ENCODE assay signal across 8 cellular contexts in the genomic region with DNA sequence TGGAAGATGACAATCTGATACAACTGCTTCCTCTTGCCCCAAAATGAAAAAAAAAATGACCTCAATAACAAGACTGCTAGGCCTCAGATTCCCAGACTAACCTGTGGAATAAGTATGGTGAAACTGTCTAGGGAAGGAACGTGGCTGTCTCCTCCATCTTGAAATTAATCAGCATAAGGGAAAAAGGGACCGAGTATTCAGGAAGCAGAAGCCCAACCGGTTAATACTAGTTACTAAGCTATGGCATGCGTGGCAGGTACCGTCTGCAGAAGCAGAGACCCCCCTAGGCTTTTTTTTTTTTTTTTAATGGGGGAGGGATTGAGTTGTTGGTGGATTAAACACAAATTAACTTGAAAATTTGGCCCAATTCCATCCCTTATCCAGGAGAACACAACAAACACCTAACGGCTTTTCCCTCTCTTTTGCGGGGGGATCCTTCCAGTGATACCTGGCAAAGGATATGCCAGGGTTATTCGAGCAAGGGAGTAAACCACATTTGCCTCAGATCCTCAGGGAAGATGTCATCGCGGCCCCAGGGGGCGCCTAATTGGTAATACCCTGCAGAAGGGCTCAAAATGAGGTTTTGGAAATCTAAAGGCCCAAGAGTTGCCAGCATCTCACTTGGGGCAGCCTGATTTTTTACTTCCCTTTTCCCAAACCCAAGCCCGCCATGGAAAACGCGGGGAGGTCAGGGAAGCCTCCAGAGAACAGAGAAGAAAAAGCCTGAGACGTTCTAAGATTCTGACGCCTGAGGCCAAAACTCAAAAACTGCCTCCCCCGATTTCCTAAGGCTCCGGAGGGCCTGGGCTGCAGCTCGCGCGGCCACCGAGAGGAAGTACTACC. TPM values are rescaled to one million over a fixed set of nuclear protein-coding genes. Genes with fewer than 3 reads are reported as not detected.
DNase-seq lines count a peak whose midpoint lies in the region; ATAC-seq and TF ChIP-seq lines count a peak whose summit lies in the region.

No MANE protein-coding gene starts in this region.

- H3K9ac ChIP-seq in fibroblast of lung (ENCODE audit: insufficient read depth, low read length), result peak overlapping the region; percentile 100
- H3K9ac ChIP-seq in neural cell (ENCODE audit: low read length), result peak overlapping the region; percentile 97

- H3K4me2 ChIP-seq in fibroblast of lung (ENCODE audit: extremely low read depth, insufficient read depth, low read length) (no peak overlapping the region), neural cell (ENCODE audit: low read length) (peak overlapping the region; percentile 82)

- TF ChIP-seq CTCF in VCaP (conservative IDR thresholded peaks at IDR 0.05), result no peak
- TF ChIP-seq CTCF in fibroblast of lung (conservative IDR thresholded peaks at IDR 0.05 in 1 of 2, IDR thresholded peaks at IDR 0.05 in 1 of 2; ENCODE audit: low read depth in 1 of 2, low read length in 2 of 2), result peak in 1 of 2 donors; percentile 9
- no peak for TF ChIP-seq CTCF in neural cell (IDR thresholded peaks at IDR 0.05; ENCODE audit: poor library complexity, severe bottlenecking)

- TF ChIP-seq EP300 in neural cell (conservative IDR thresholded peaks at IDR 0.05; ENCODE audit: poor library complexity, severe bottlenecking), result no peak

- no peaks in the 10 kb centered on the region for H3K4me1 ChIP-seq in fibroblast of lung (ENCODE audit: control insufficient read depth, extremely low read depth, insufficient read depth, low read length)

- TF ChIP-seq RAD21 in neural cell (conservative IDR thresholded peaks at IDR 0.05), result no peak

- H3K27me3 ChIP-seq in fibroblast of lung (ENCODE audit: control insufficient read depth, insufficient read depth, low read length) (no peaks in the 10 kb centered on the region), neural cell (ENCODE audit: insufficient read depth, low read depth, low read length) (no peaks in the 10 kb centered on the region)

- peak overlapping the region; percentile 74 to 95 (median 76) for H3K4me3 ChIP-seq in fibroblast of lung (replicated peaks in 1 of 4; ENCODE audit: control extremely low read depth in 1 of 4, insufficient read depth in 1 of 4, low read depth in 3 of 4, low read length in 4 of 4)
- peak overlapping the region; percentile 85 for H3K4me3 ChIP-seq in neural cell (ENCODE audit: low read length)

- H2AFZ ChIP-seq in fibroblast of lung (ENCODE audit: low read length) (no peak overlapping the region), neural cell (ENCODE audit: low read depth, low read length) (no peak overlapping the region)

- H3K27ac ChIP-seq in VCaP, result peak overlapping the region; percentile 92
- H3K27ac ChIP-seq in fibroblast of lung (ENCODE audit: insufficient read depth, low read length), result peak overlapping the region; percentile 99
- H3K27ac ChIP-seq in neural cell (ENCODE audit: low read length), result peak overlapping the region; percentile 97

- H4K20me1 ChIP-seq in fibroblast of lung (ENCODE audit: control insufficient read depth, extremely low read depth, insufficient read depth, low read length), result no peaks in the 10 kb centered on the region
- no peaks in the 10 kb centered on the region for H4K20me1 ChIP-seq in neural cell (ENCODE audit: insufficient read depth)

- H3K36me3 ChIP-seq in fibroblast of lung (ENCODE audit: control insufficient read depth, insufficient read depth, low read length) (no peaks in the 10 kb centered on the region), neural cell (ENCODE audit: insufficient read depth, low read length) (no peaks in the 10 kb centered on the region)

- no peaks in the 10 kb centered on the region for H3K9me3 ChIP-seq in fibroblast of lung (ENCODE audit: control insufficient read depth, insufficient read depth, low read depth, low read length)
- H3K9me3 ChIP-seq in neural cell (ENCODE audit: low read length), result no peaks in the 10 kb centered on the region

- no peaks in the 10 kb centered on the region for H3F3A ChIP-seq in neural cell (ENCODE audit: insufficient read depth, low read length, poor library complexity, severe bottlenecking)

- peaks cover 43% of the 10 kb centered on the region for H3K79me2 ChIP-seq in fibroblast of lung (ENCODE audit: control insufficient read depth, insufficient read depth, low read length)
- H3K79me2 ChIP-seq in neural cell (replicated peaks; ENCODE audit: insufficient read depth, low read length), result peaks cover 32% of the 10 kb centered on the region

- no peak for ATAC-seq in HG02852 (IDR thresholded peaks at IDR 0.05; ENCODE audit: unreplicated experiment)

- no peaks in the 10 kb centered on the region for H3K9me2 ChIP-seq in neural cell (ENCODE audit: insufficient read depth, low read length)

- peak; percentile 19 for DNase-seq in A172 (ENCODE audit: low spot score)
- peak; percentile 24 for DNase-seq in GM03348 (ENCODE audit: low spot score)
- DNase-seq in NCI-H1092 treated with DMSO at 0.1 percent for 48 hours (lab: John Stamatoyannopoulos, UW), result peak; percentile 58
- DNase-seq in fibroblast of lung (ENCODE audit: low read depth in 2 of 2), result peak; percentile 34 to 39
- DNase-seq in occipital lobe (lab: John Stamatoyannopoulos, UW), result no peak

TF ChIP-seq in neural cell, 6 proteins besides CTCF, POLR2A, EP300 and RAD21:
- TF ChIP-seq MXI1 (conservative IDR thresholded peaks at IDR 0.05; ENCODE audit: poor library complexity, severe bottlenecking) (peak; percentile 34), EZH2 (IDR thresholded peaks at IDR 0.05; ENCODE audit: borderline replicate concordance, insufficient read depth, low read length, poor library complexity, severe bottlenecking) (no peak)
- TF ChIP-seq, protein P1, sequence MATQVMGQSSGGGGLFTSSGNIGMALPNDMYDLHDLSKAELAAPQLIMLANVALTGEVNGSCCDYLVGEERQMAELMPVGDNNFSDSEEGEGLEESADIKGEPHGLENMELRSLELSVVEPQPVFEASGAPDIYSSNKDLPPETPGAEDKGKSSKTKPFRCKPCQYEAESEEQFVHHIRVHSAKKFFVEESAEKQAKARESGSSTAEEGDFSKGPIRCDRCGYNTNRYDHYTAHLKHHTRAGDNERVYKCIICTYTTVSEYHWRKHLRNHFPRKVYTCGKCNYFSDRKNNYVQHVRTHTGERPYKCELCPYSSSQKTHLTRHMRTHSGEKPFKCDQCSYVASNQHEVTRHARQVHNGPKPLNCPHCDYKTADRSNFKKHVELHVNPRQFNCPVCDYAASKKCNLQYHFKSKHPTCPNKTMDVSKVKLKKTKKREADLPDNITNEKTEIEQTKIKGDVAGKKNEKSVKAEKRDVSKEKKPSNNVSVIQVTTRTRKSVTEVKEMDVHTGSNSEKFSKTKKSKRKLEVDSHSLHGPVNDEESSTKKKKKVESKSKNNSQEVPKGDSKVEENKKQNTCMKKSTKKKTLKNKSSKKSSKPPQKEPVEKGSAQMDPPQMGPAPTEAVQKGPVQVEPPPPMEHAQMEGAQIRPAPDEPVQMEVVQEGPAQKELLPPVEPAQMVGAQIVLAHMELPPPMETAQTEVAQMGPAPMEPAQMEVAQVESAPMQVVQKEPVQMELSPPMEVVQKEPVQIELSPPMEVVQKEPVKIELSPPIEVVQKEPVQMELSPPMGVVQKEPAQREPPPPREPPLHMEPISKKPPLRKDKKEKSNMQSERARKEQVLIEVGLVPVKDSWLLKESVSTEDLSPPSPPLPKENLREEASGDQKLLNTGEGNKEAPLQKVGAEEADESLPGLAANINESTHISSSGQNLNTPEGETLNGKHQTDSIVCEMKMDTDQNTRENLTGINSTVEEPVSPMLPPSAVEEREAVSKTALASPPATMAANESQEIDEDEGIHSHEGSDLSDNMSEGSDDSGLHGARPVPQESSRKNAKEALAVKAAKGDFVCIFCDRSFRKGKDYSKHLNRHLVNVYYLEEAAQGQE (IDR thresholded peaks at IDR 0.05; ENCODE audit: borderline replicate concordance), result peak; percentile 28

RNA-seq across cellular contexts. Expression of a gene that starts 0.9 kb away (rescaled TPM):
- total RNA-seq in A172 (2014; rRNA removed; shearing (Covaris generic)), result 53.3 and 59.2 TPM in 2 replicates
- total RNA-seq in fibroblast of lung, result 46.2 and 57.0 TPM in 2 replicates
- polyA plus RNA-seq in fibroblast of lung, result 25.0 and 29.9 TPM in 2 replicates
- 14.7 and 18.7 TPM in 2 replicates for polyA plus RNA-seq in fibroblast of lung (2012)
- polyA minus RNA-seq in fibroblast of lung (ENCODE audit: low replicate concordance), result 8.9 and 11.3 TPM in 2 replicates
- polyA plus RNA-seq in neural cell, result 36.8 and 40.4 TPM in 2 replicates
- polyA minus RNA-seq in neural cell, result 168 and 185 TPM in 2 replicates
- 128 TPM for total RNA-seq in occipital lobe
